Comparison of ENCODE assay signal across 14 cellular contexts in the genomic region with DNA sequence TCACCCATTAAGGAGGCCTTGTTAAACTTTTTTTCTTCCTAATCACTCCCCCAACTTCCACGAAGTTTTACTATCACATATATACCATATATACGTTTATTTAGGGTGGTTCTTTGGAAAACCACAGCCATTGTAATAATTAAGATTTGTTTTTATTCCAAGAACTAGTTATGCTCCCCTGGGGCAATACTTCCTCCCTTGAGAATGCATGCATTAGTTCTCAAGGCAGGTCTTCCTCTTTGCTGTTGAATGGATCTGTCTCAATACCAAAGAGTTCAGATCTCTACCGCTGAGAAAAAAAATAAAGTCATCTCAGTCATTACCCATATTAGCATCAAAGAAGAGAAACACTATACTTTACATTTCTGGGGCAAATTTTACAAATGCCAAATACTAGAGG.
DNase-seq lines count a peak whose midpoint lies in the region; ATAC-seq and TF ChIP-seq lines count a peak whose summit lies in the region.
"Had no signal": no experiment of that assay in that cellular context is flagged by ENCODE, and none has a peak within 500 bp of the region (broad histone marks: within the 10 kb centered on the region; RNA-seq: fewer than 3 reads in every experiment).

No MANE protein-coding gene starts in this region.

- H3K27me3 Mint-ChIP-seq in WTC11 (ENCODE audit: low read depth): no peaks in the 10 kb centered on the region

- H3K9me3 Mint-ChIP-seq in WTC11: no peaks in the 10 kb centered on the region
- H3K9me3 Mint-ChIP-seq: H9 had no signal

- CTCF ChIA-PET in WTC11 (lab: Charles Lee): no interaction called here

- H3K36me3 Mint-ChIP-seq in WTC11: no peaks in the 10 kb centered on the region
- H3K36me3 Mint-ChIP-seq: CD14-positive monocyte; CD8-positive, alpha-beta T cell had no signal

- TF ChIP-seq CTCF in NB4 (IDR thresholded peaks at IDR 0.05; ENCODE audit: low read depth, low read length): no peak
- no peak for TF ChIP-seq CTCF in WTC11 (IDR thresholded peaks at IDR 0.05)

- H3K4me3 Mint-ChIP-seq in WTC11: no peak overlapping the region
- H3K4me3 Mint-ChIP-seq: CD14-positive monocyte; CD8-positive, alpha-beta T cell; H9 had no signal

- TF ChIP-seq POLR2A in NB4 (IDR thresholded peaks at IDR 0.05; ENCODE audit: extremely low read depth, insufficient read length): no peak

- H3K4me2 ChIP-seq in BLaER1 treated with 17β-estradiol and CSF1 and Interleukin-3, amounts not matched to agents 10 nM and 100 nM: peak overlapping the region in 10 of 11 experiments; percentile 4 to 59 (median 34); a peak in 14 of 22 replicates

- H3K9ac ChIP-seq in BLaER1 treated with 17β-estradiol and CSF1 and Interleukin-3, amounts not matched to agents 10 nM and 100 nM: no peak overlapping the region

- no peaks in the 10 kb centered on the region for H3K9me3 ChIP-seq in BLaER1 treated with 17β-estradiol and CSF1 and Interleukin-3, amounts not matched to agents 10 nM and 100 nM (replicated peaks in 1 of 11)
- H3K9me3 ChIP-seq: BE2C had no signal

- peaks cover 27% of the 10 kb centered on the region for H3K4me1 Mint-ChIP-seq in WTC11
- H3K4me1 Mint-ChIP-seq: CD14-positive monocyte had no signal

- no peak overlapping the region for H3K27ac ChIP-seq in BLaER1 treated with 17β-estradiol and CSF1 and Interleukin-3, amounts not matched to agents 10 nM and 100 nM

- H3K27me3 ChIP-seq in BLaER1 treated with 17β-estradiol and CSF1 and Interleukin-3, amounts not matched to agents 10 nM and 100 nM: no peaks in the 10 kb centered on the region
- H3K27me3 ChIP-seq: BE2C had no signal

- DNase-seq in NB4 (ENCODE audit: low read depth) (peak; percentile 6), WTC11 (ENCODE audit: low spot score) (no peak), DMS153 (lab: John Stamatoyannopoulos, UW) (no peak)
- DNase-seq: ACHN; BE2C; Calu3; CD8-positive, alpha-beta T cell; DMS53; H9 had no signal

- H3K4me1 ChIP-seq in BLaER1 treated with 17β-estradiol and CSF1 and Interleukin-3, amounts not matched to agents 10 nM and 100 nM: peaks cover 8 to 22% (median 10%) of the 10 kb centered on the region in 10 experiments; a peak in 18 of 20 replicates
- H3K4me1 ChIP-seq: BE2C had no signal

- ATAC-seq in WTC11 (no peak), GM21717 (IDR thresholded peaks at IDR 0.05; ENCODE audit: unreplicated experiment) (no peak), GM19328 (IDR thresholded peaks at IDR 0.05; ENCODE audit: unreplicated experiment) (no peak)
- ATAC-seq: CD8-positive, alpha-beta T cell; HepG2 had no signal

- no peak overlapping the region for H3K4me3 ChIP-seq in BLaER1 treated with 17β-estradiol and CSF1 and Interleukin-3, amounts not matched to agents 10 nM and 100 nM
- no peak overlapping the region for H3K4me3 ChIP-seq in NB4 (ENCODE audit: low read depth, low read length)

- H4K20me1 ChIP-seq in BLaER1 treated with 17β-estradiol and CSF1 and Interleukin-3, amounts not matched to agents 10 nM and 100 nM: no peaks in the 10 kb centered on the region

- H3K27ac Mint-ChIP-seq in WTC11: 0 out of 2 replicates have a peak overlapping the region, but pooled peaks have one; percentile 15
- H3K27ac Mint-ChIP-seq: CD14-positive monocyte; CD8-positive, alpha-beta T cell; H9 had no signal

- POLR2A ChIA-PET in WTC11 (lab: Charles Lee): no interaction called here

- H3K36me3 ChIP-seq in BLaER1 treated with 17β-estradiol and CSF1 and Interleukin-3, amounts not matched to agents 10 nM and 100 nM: no peaks in the 10 kb centered on the region
- H3K36me3 ChIP-seq: BE2C had no signal

TF ChIP-seq in WTC11, 78 proteins besides CTCF, POLR2A, EP300 and RAD21 (continues in another document):
- TF ChIP-seq, protein P1, sequence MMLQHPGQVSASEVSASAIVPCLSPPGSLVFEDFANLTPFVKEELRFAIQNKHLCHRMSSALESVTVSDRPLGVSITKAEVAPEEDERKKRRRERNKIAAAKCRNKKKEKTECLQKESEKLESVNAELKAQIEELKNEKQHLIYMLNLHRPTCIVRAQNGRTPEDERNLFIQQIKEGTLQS (CRISPR knock-in tag; conservative IDR thresholded peaks at IDR 0.05): no peak
- TF ChIP-seq, protein P2, sequence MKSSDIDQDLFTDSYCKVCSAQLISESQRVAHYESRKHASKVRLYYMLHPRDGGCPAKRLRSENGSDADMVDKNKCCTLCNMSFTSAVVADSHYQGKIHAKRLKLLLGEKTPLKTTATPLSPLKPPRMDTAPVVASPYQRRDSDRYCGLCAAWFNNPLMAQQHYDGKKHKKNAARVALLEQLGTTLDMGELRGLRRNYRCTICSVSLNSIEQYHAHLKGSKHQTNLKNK (CRISPR knock-in tag; IDR thresholded peaks at IDR 0.05): no peak
- TF ChIP-seq SP1 (CRISPR knock-in tag; conservative IDR thresholded peaks at IDR 0.05): no peak
- TF ChIP-seq NR2C2 (CRISPR knock-in tag; IDR thresholded peaks at IDR 0.05): no peak
- no peak for TF ChIP-seq RELA (CRISPR knock-in tag; IDR thresholded peaks at IDR 0.05; ENCODE audit: borderline replicate concordance)
- TF ChIP-seq NFATC4 (CRISPR knock-in tag; IDR thresholded peaks at IDR 0.05): no peak
- TF ChIP-seq ELF4 (CRISPR knock-in tag; IDR thresholded peaks at IDR 0.05; ENCODE audit: low read depth): no peak
- TF ChIP-seq, protein P3, sequence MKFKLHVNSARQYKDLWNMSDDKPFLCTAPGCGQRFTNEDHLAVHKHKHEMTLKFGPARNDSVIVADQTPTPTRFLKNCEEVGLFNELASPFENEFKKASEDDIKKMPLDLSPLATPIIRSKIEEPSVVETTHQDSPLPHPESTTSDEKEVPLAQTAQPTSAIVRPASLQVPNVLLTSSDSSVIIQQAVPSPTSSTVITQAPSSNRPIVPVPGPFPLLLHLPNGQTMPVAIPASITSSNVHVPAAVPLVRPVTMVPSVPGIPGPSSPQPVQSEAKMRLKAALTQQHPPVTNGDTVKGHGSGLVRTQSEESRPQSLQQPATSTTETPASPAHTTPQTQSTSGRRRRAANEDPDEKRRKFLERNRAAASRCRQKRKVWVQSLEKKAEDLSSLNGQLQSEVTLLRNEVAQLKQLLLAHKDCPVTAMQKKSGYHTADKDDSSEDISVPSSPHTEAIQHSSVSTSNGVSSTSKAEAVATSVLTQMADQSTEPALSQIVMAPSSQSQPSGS (CRISPR knock-in tag; IDR thresholded peaks at IDR 0.05; ENCODE audit: borderline replicate concordance, low read depth): no peak
- TF ChIP-seq, protein P4, sequence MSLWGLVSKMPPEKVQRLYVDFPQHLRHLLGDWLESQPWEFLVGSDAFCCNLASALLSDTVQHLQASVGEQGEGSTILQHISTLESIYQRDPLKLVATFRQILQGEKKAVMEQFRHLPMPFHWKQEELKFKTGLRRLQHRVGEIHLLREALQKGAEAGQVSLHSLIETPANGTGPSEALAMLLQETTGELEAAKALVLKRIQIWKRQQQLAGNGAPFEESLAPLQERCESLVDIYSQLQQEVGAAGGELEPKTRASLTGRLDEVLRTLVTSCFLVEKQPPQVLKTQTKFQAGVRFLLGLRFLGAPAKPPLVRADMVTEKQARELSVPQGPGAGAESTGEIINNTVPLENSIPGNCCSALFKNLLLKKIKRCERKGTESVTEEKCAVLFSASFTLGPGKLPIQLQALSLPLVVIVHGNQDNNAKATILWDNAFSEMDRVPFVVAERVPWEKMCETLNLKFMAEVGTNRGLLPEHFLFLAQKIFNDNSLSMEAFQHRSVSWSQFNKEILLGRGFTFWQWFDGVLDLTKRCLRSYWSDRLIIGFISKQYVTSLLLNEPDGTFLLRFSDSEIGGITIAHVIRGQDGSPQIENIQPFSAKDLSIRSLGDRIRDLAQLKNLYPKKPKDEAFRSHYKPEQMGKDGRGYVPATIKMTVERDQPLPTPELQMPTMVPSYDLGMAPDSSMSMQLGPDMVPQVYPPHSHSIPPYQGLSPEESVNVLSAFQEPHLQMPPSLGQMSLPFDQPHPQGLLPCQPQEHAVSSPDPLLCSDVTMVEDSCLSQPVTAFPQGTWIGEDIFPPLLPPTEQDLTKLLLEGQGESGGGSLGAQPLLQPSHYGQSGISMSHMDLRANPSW (CRISPR knock-in tag; conservative IDR thresholded peaks at IDR 0.05; ENCODE audit: low read depth): no peak
- no peak for TF ChIP-seq EMX1 (CRISPR knock-in tag; IDR thresholded peaks at IDR 0.05)
- no peak for TF ChIP-seq ZNF121 (CRISPR knock-in tag; IDR thresholded peaks at IDR 0.05)
- no peak for TF ChIP-seq ZNF263 (CRISPR knock-in tag; IDR thresholded peaks at IDR 0.05; ENCODE audit: low read depth)
- TF ChIP-seq, protein P5, sequence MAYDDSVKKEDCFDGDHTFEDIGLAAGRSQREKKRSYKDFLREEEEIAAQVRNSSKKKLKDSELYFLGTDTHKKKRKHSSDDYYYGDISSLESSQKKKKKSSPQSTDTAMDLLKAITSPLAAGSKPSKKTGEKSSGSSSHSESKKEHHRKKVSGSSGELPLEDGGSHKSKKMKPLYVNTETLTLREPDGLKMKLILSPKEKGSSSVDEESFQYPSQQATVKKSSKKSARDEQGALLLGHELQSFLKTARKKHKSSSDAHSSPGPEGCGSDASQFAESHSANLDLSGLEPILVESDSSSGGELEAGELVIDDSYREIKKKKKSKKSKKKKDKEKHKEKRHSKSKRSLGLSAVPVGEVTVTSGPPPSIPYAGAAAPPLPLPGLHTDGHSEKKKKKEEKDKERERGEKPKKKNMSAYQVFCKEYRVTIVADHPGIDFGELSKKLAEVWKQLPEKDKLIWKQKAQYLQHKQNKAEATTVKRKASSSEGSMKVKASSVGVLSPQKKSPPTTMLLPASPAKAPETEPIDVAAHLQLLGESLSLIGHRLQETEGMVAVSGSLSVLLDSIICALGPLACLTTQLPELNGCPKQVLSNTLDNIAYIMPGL (CRISPR knock-in tag; IDR thresholded peaks at IDR 0.05): no peak
- TF ChIP-seq NFE2L1 (CRISPR knock-in tag; IDR thresholded peaks at IDR 0.05): no peak
- TF ChIP-seq ZNF416 (CRISPR knock-in tag; IDR thresholded peaks at IDR 0.05): no peak
- TF ChIP-seq ZNF219 (CRISPR knock-in tag; IDR thresholded peaks at IDR 0.05; ENCODE audit: borderline replicate concordance): no peak
- no peak for TF ChIP-seq ZNF138 (CRISPR knock-in tag; conservative IDR thresholded peaks at IDR 0.05)
- TF ChIP-seq JAZF1 (CRISPR knock-in tag; IDR thresholded peaks at IDR 0.05): no peak
